ENCODE assay signal across 1 cellular context in the genomic region with DNA sequence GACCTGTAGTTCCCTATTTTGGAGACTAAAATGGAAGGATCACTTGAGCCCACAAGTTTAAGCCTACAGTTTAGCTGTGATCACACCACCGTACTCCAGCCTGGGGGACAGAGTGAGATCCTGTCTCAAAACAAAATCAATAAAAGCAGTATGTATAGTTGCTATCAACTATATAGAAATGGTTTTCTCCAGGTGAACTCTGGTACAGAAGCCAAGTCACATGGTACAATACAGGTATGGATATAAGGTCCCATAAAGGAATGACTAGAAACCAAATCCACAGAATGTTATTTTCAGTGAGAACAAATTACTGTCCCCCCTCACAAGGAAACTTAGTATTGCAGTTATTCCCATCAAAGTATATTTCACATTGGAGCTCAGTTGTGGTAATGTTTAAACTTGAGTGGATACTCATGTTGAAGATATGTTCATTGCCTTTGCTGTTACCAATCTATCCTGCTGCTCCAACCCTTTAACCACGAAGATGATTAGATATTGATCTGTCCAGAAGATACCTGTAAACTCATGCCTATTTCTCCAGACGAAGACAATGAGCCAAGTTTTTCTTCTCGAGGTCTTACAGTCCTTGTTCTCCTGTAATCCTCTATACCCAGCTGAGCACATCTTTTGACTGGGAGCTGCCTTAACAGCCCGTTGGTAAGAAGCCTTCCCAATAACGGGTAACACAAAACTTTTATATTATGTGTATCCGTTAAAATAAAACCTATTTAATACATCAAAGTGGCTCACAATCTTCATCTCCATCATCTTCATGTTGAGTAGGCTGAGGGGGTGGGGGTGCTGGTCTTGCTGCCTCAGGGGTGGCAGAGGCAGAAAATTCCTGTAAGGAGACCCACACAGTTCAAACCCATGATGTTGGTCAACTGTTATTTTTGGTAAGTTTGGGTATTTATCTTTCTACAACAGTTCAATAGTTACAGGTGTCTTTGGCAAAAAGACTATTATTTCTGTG.
TF ChIP-seq lines count a peak whose summit lies in the region.

No MANE protein-coding gene starts in this region.

TF ChIP-seq in K562, 482 proteins besides CTCF, POLR2A, EP300 and RAD21 (continues in another document):
- TF ChIP-seq RNF2 (IDR thresholded peaks at IDR 0.05) = no peak
- TF ChIP-seq, protein P1, sequence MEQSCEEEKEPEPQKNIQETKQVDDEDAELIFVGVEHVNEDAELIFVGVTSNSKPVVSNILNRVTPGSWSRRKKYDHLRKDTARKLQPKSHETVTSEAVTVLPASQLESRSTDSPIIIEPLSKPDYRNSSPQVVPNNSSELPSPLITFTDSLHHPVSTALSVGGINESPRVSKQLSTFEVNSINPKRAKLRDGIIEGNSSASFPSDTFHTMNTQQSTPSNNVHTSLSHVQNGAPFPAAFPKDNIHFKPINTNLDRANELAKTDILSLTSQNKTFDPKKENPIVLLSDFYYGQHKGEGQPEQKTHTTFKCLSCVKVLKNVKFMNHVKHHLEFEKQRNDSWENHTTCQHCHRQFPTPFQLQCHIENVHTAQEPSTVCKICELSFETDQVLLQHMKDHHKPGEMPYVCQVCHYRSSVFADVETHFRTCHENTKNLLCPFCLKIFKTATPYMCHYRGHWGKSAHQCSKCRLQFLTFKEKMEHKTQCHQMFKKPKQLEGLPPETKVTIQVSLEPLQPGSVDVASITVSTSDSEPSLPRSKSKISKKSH (CRISPR knock-in tag; IDR thresholded peaks at IDR 0.05) = no peak
- TF ChIP-seq POLR2AphosphoS5 (IDR thresholded peaks at IDR 0.05; ENCODE audit: control insufficient read depth, insufficient read depth, low read depth, low read length) = peak; percentile 61; the same call in 1 of the 2 replicates
- no peak for TF ChIP-seq NR2F6 (CRISPR knock-in tag; IDR thresholded peaks at IDR 0.05)
- no peak for TF ChIP-seq TAF7 (tag; IDR thresholded peaks at IDR 0.05)
- TF ChIP-seq ZBED1 (IDR thresholded peaks at IDR 0.05) = no peak
- TF ChIP-seq, protein P2, sequence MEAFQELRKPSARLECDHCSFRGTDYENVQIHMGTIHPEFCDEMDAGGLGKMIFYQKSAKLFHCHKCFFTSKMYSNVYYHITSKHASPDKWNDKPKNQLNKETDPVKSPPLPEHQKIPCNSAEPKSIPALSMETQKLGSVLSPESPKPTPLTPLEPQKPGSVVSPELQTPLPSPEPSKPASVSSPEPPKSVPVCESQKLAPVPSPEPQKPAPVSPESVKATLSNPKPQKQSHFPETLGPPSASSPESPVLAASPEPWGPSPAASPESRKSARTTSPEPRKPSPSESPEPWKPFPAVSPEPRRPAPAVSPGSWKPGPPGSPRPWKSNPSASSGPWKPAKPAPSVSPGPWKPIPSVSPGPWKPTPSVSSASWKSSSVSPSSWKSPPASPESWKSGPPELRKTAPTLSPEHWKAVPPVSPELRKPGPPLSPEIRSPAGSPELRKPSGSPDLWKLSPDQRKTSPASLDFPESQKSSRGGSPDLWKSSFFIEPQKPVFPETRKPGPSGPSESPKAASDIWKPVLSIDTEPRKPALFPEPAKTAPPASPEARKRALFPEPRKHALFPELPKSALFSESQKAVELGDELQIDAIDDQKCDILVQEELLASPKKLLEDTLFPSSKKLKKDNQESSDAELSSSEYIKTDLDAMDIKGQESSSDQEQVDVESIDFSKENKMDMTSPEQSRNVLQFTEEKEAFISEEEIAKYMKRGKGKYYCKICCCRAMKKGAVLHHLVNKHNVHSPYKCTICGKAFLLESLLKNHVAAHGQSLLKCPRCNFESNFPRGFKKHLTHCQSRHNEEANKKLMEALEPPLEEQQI (IDR thresholded peaks at IDR 0.05) = no peak
- peak; percentile 64 for TF ChIP-seq POLR2H (tag; IDR thresholded peaks at IDR 0.05; ENCODE audit: low read depth)
- TF ChIP-seq KAT8 (IDR thresholded peaks at IDR 0.05; ENCODE audit: low read depth) = no peak
- peak; percentile 94 for TF ChIP-seq EWSR1 (IDR thresholded peaks at IDR 0.05; ENCODE audit: borderline replicate concordance, low read depth, partially characterized antibody)
- TF ChIP-seq, protein P3, sequence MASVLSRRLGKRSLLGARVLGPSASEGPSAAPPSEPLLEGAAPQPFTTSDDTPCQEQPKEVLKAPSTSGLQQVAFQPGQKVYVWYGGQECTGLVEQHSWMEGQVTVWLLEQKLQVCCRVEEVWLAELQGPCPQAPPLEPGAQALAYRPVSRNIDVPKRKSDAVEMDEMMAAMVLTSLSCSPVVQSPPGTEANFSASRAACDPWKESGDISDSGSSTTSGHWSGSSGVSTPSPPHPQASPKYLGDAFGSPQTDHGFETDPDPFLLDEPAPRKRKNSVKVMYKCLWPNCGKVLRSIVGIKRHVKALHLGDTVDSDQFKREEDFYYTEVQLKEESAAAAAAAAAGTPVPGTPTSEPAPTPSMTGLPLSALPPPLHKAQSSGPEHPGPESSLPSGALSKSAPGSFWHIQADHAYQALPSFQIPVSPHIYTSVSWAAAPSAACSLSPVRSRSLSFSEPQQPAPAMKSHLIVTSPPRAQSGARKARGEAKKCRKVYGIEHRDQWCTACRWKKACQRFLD (CRISPR knock-in tag; IDR thresholded peaks at IDR 0.05) = no peak
- TF ChIP-seq POLR2G (IDR thresholded peaks at IDR 0.05; ENCODE audit: low read depth, low read length) = peak; percentile 55
- TF ChIP-seq, protein P4, sequence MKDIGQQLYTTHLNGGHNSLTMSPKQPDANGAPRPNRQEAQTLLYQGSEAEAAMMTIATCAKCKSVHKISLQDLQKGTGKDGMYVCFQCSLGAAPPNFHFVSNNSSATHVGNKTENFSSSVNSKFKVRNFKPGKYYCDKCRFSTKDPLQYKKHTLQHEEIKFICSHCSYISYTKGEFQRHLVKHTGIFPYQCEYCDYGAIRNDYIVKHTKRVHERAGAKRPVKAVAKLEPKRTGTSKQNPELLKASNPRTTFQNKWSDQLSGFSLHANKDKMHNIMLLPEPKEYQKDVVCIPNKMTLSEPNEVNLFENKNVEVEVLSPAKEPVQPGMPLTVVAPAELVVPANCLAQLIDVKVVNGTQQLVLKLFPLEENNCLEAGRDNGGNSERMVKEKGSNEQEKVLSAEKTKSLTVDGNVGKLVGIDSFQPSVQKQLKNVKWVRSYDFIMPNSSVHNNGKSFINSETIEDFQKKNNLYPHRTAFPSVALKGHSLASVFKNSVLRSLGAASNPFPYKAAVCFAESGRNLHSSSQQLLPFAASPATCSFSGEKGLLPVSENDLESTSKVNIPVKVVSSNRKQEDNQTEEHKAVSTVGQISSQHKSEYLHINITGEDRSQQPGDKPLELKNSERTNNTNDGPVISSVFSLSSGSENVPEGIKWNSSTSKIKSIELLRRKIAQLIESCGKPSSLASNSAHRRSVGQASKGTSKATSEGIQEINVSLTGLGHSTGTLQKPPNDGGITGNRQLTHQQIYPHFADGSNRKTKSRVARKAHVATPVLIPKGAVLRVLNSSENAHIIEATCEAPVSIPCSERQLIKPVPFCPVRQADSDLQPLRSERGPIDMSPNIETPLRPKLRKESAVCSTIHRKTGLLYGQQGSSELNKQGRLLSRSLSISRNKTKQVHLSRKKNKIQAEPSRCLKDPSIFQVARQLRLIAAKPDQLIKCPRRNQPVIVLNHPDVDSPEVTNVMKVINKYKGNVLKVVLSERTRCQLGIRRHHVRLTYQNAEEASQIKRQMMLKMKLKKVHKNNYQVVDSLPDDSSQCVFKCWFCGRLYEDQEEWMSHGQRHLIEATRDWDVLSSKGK (CRISPR knock-in tag; IDR thresholded peaks at IDR 0.05) = no peak
- TF ChIP-seq ADNP (tag; IDR thresholded peaks at IDR 0.05) = no peak
- peak in 1 of 2 experiments; percentile 7; a peak in 1 of 4 replicates for TF ChIP-seq ETV6 (IDR thresholded peaks at IDR 0.05; ENCODE audit: borderline replicate concordance in 1 of 2, low read depth in 2 of 2, low read length in 1 of 2)
- no peak for TF ChIP-seq ETV6 (CRISPR knock-in tag; IDR thresholded peaks at IDR 0.05; ENCODE audit: borderline replicate concordance)
- TF ChIP-seq SIN3A (IDR thresholded peaks at IDR 0.05; ENCODE audit: borderline replicate concordance in 2 of 2, control insufficient read depth in 1 of 2, low read depth in 2 of 2, low read length in 2 of 2) = 0 out of 4 replicates have a peak, but pooled peaks of 1 of the 2 experiments have one; percentile 12
- TF ChIP-seq PHTF2 (CRISPR knock-in tag; IDR thresholded peaks at IDR 0.05) = no peak
- no peak for TF ChIP-seq RBM34 (IDR thresholded peaks at IDR 0.05; ENCODE audit: borderline replicate concordance, insufficient read depth, low read length)
- TF ChIP-seq, protein P5, sequence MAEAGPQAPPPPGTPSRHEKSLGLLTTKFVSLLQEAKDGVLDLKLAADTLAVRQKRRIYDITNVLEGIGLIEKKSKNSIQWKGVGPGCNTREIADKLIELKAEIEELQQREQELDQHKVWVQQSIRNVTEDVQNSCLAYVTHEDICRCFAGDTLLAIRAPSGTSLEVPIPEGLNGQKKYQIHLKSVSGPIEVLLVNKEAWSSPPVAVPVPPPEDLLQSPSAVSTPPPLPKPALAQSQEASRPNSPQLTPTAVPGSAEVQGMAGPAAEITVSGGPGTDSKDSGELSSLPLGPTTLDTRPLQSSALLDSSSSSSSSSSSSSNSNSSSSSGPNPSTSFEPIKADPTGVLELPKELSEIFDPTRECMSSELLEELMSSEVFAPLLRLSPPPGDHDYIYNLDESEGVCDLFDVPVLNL (CRISPR knock-in tag; IDR thresholded peaks at IDR 0.05; ENCODE audit: low read depth) = no peak
- peak; percentile 62 for TF ChIP-seq SUPT5H (IDR thresholded peaks at IDR 0.05)
- TF ChIP-seq, protein P6, sequence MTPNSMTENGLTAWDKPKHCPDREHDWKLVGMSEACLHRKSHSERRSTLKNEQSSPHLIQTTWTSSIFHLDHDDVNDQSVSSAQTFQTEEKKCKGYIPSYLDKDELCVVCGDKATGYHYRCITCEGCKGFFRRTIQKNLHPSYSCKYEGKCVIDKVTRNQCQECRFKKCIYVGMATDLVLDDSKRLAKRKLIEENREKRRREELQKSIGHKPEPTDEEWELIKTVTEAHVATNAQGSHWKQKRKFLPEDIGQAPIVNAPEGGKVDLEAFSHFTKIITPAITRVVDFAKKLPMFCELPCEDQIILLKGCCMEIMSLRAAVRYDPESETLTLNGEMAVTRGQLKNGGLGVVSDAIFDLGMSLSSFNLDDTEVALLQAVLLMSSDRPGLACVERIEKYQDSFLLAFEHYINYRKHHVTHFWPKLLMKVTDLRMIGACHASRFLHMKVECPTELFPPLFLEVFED (CRISPR knock-in tag; conservative IDR thresholded peaks at IDR 0.05) = peak; percentile 6; the same call in 1 of the 2 replicates
- TF ChIP-seq, protein P7, sequence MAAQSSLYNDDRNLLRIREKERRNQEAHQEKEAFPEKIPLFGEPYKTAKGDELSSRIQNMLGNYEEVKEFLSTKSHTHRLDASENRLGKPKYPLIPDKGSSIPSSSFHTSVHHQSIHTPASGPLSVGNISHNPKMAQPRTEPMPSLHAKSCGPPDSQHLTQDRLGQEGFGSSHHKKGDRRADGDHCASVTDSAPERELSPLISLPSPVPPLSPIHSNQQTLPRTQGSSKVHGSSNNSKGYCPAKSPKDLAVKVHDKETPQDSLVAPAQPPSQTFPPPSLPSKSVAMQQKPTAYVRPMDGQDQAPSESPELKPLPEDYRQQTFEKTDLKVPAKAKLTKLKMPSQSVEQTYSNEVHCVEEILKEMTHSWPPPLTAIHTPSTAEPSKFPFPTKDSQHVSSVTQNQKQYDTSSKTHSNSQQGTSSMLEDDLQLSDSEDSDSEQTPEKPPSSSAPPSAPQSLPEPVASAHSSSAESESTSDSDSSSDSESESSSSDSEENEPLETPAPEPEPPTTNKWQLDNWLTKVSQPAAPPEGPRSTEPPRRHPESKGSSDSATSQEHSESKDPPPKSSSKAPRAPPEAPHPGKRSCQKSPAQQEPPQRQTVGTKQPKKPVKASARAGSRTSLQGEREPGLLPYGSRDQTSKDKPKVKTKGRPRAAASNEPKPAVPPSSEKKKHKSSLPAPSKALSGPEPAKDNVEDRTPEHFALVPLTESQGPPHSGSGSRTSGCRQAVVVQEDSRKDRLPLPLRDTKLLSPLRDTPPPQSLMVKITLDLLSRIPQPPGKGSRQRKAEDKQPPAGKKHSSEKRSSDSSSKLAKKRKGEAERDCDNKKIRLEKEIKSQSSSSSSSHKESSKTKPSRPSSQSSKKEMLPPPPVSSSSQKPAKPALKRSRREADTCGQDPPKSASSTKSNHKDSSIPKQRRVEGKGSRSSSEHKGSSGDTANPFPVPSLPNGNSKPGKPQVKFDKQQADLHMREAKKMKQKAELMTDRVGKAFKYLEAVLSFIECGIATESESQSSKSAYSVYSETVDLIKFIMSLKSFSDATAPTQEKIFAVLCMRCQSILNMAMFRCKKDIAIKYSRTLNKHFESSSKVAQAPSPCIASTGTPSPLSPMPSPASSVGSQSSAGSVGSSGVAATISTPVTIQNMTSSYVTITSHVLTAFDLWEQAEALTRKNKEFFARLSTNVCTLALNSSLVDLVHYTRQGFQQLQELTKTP (IDR thresholded peaks at IDR 0.05; ENCODE audit: low read depth in 1 of 2, partially characterized antibody in 2 of 2) = no peak
- TF ChIP-seq SREBF2 (CRISPR knock-in tag; IDR thresholded peaks at IDR 0.05) = no peak
- no peak for TF ChIP-seq MTA3 (IDR thresholded peaks at IDR 0.05; ENCODE audit: borderline replicate concordance)
- TF ChIP-seq, protein P8, sequence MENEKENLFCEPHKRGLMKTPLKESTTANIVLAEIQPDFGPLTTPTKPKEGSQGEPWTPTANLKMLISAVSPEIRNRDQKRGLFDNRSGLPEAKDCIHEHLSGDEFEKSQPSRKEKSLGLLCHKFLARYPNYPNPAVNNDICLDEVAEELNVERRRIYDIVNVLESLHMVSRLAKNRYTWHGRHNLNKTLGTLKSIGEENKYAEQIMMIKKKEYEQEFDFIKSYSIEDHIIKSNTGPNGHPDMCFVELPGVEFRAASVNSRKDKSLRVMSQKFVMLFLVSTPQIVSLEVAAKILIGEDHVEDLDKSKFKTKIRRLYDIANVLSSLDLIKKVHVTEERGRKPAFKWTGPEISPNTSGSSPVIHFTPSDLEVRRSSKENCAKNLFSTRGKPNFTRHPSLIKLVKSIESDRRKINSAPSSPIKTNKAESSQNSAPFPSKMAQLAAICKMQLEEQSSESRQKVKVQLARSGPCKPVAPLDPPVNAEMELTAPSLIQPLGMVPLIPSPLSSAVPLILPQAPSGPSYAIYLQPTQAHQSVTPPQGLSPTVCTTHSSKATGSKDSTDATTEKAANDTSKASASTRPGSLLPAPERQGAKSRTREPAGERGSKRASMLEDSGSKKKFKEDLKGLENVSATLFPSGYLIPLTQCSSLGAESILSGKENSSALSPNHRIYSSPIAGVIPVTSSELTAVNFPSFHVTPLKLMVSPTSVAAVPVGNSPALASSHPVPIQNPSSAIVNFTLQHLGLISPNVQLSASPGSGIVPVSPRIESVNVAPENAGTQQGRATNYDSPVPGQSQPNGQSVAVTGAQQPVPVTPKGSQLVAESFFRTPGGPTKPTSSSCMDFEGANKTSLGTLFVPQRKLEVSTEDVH (IDR thresholded peaks at IDR 0.05; ENCODE audit: low read depth, partially characterized antibody) = peak; percentile 71
- 0 out of 2 replicates have a peak, but pooled peaks have one; percentile 18 for TF ChIP-seq STAT5A (IDR thresholded peaks at IDR 0.05; ENCODE audit: borderline replicate concordance, low read length)
- TF ChIP-seq POLR2B (IDR thresholded peaks at IDR 0.05; ENCODE audit: low read depth, partially characterized antibody) = peak; percentile 61
- no peak for TF ChIP-seq TRIM24 (IDR thresholded peaks at IDR 0.05)
- TF ChIP-seq RBM22 (IDR thresholded peaks at IDR 0.05; ENCODE audit: low read depth, low read length, poor library complexity, severe bottlenecking) = peak; percentile 86
- no peak for TF ChIP-seq XRCC5 (IDR thresholded peaks at IDR 0.05; ENCODE audit: low read depth, low read length)
- no peak for TF ChIP-seq FOXM1 (IDR thresholded peaks at IDR 0.05; ENCODE audit: low read depth)
- no peak for TF ChIP-seq FOXM1 (CRISPR knock-in tag; IDR thresholded peaks at IDR 0.05; ENCODE audit: low read depth)
